ENCODE assay signal across 1 cellular context in genomic region chr18:13501896-13502295, GRCh38.
TF ChIP-seq lines count a peak whose summit lies in the region.

No MANE protein-coding gene starts in this region.

TF ChIP-seq in H1, 55 proteins besides CTCF, POLR2A, EP300 and RAD21 (continued from another document):
- TF ChIP-seq ATF3 (IDR thresholded peaks at IDR 0.05; ENCODE audit: insufficient read depth, low read depth, low read length) = no peak
- no peak for TF ChIP-seq NANOG (IDR thresholded peaks at IDR 0.05; ENCODE audit: insufficient read depth, low read depth, low read length, poor library complexity, severe bottlenecking)
- TF ChIP-seq TAF7 (optimal IDR thresholded peaks at IDR 0.05; ENCODE audit: borderline replicate concordance, low read depth, low read length) = no peak
- no peak for TF ChIP-seq CREB1 (IDR thresholded peaks at IDR 0.05)
